24 cellular contexts compared by ENCODE assay signal in genomic region chr2:121567452-121567851, GRCh38. TPM values are rescaled to one million over a fixed set of nuclear protein-coding genes. Genes with fewer than 3 reads are reported as not detected.
"Had no signal": no experiment of that assay in that cellular context is flagged by ENCODE, and none has a peak within 500 bp of the region (broad histone marks: within the 10 kb centered on the region; RNA-seq: fewer than 3 reads in every experiment).

No MANE protein-coding gene starts in this region.

- H3K4me3 ChIP-seq: esophagus muscularis mucosa, mucosa of descending colon, SK-N-MC, tibial artery had no signal

- H3K27ac ChIP-seq: esophagus muscularis mucosa, SK-N-MC, tibial artery had no signal

- H3K9me3 ChIP-seq: esophagus muscularis mucosa, mucosa of descending colon, tibial artery had no signal

- ATAC-seq: activated CD8-positive, alpha-beta memory T cell treated with anti-CD3 and anti-CD28 coated beads, Interleukin-2, amount 10 ng/mL, durations not matched to agents 7 days and 5 days; activated naive CD8-positive, alpha-beta T cell treated with anti-CD3 and anti-CD28 coated beads, Interleukin-2, amount 50 U/mL, for 24 hours; left ventricle myocardium superior; mucosa of descending colon; stimulated activated naive CD8-positive, alpha-beta T cell treated with anti-CD3 and anti-CD28 coated beads, Interleukin-15, Interleukin-2, amounts not matched to agents 100 U/mL and 50 U/mL, for 24 hours had no signal

- H3K27me3 Mint-ChIP-seq: activated CD4-positive, alpha-beta memory T cell treated with anti-CD3 and anti-CD28 coated beads, Interleukin-2, amount 10 ng/mL, durations not matched to agents 7 days and 5 days; activated CD8-positive, alpha-beta memory T cell treated with anti-CD3 and anti-CD28 coated beads, Interleukin-2, amount 10 ng/mL, durations not matched to agents 7 days and 5 days; activated naive CD8-positive, alpha-beta T cell treated with anti-CD3 and anti-CD28 coated beads, Interleukin-2, amount 50 U/mL, for 24 hours; activated T-helper 17 cell treated with anti-CD3 and anti-CD28 coated beads, Interleukin-2, amount 50 U/mL, for 72 hours; memory B cell; naive B cell had no signal

- H3K27ac Mint-ChIP-seq: activated CD4-positive, alpha-beta memory T cell treated with anti-CD3 and anti-CD28 coated beads, Interleukin-2, amount 10 ng/mL, durations not matched to agents 7 days and 5 days; activated CD8-positive, alpha-beta memory T cell treated with anti-CD3 and anti-CD28 coated beads, Interleukin-2, amount 10 ng/mL, durations not matched to agents 7 days and 5 days; activated naive CD8-positive, alpha-beta T cell treated with anti-CD3 and anti-CD28 coated beads, Interleukin-2, amount 50 U/mL, for 24 hours; activated T-helper 17 cell treated with anti-CD3 and anti-CD28 coated beads, Interleukin-2, amount 50 U/mL, for 72 hours; memory B cell; naive B cell; T-helper 2 cell treated with Interferon-gamma antibody and Interleukin-4, amounts not matched to agents 5 μg/mL and 100 μg/mL, for 36 hours had no signal

- DNase-seq: activated CD4-positive, alpha-beta memory T cell treated with anti-CD3 and anti-CD28 coated beads, Interleukin-2, amount 10 ng/mL, durations not matched to agents 7 days and 5 days; activated CD4-positive, alpha-beta T cell treated with anti-CD3 and anti-CD28 coated beads for 4 hours; activated CD8-positive, alpha-beta memory T cell treated with anti-CD3 and anti-CD28 coated beads, Interleukin-2, amount 10 ng/mL, durations not matched to agents 7 days and 5 days; activated naive CD4-positive, alpha-beta T cell; activated naive CD8-positive, alpha-beta T cell treated with anti-CD3 and anti-CD28 coated beads, Interleukin-2, amount 50 U/mL, for 24 hours; activated T-cell treated with anti-CD3 and anti-CD28 coated beads, Interleukin-2, amount 50 U/mL, for 1 hour; aorta; cerebellar nuclear complex; effector CD4-positive, alpha-beta T cell; kidney; left ventricle myocardium superior; mucosa of descending colon; naive B cell; retina; stimulated activated CD4-positive, alpha-beta T cell treated with anti-CD3 and anti-CD28 coated beads, Interleukin-2, amount 100 ng/mL, for 24 hours; stimulated activated naive CD8-positive, alpha-beta T cell treated with anti-CD3 and anti-CD28 coated beads, Interleukin-15, Interleukin-2, amounts not matched to agents 100 U/mL and 50 U/mL, for 24 hours; tibial artery had no signal

- H3K27me3 ChIP-seq: esophagus muscularis mucosa, tibial artery had no signal

- H3K9me3 Mint-ChIP-seq: activated T-helper 17 cell treated with anti-CD3 and anti-CD28 coated beads, Interleukin-2, amount 50 U/mL, for 72 hours had no signal

- H3K36me3 ChIP-seq: esophagus muscularis mucosa, tibial artery had no signal

- H3K4me3 Mint-ChIP-seq: activated CD4-positive, alpha-beta memory T cell treated with anti-CD3 and anti-CD28 coated beads, Interleukin-2, amount 10 ng/mL, durations not matched to agents 7 days and 5 days; activated CD8-positive, alpha-beta memory T cell treated with anti-CD3 and anti-CD28 coated beads, Interleukin-2, amount 10 ng/mL, durations not matched to agents 7 days and 5 days; activated naive CD8-positive, alpha-beta T cell treated with anti-CD3 and anti-CD28 coated beads, Interleukin-2, amount 50 U/mL, for 24 hours; activated T-helper 17 cell treated with anti-CD3 and anti-CD28 coated beads, Interleukin-2, amount 50 U/mL, for 72 hours; memory B cell; naive B cell; T-helper 2 cell treated with Interferon-gamma antibody and Interleukin-4, amounts not matched to agents 5 μg/mL and 100 μg/mL, for 36 hours had no signal

RNA-seq across cellular contexts. Expression of gene RNU4ATAC, which starts 36.8 kb away (rescaled TPM):
- total RNA-seq: activated CD4-positive, alpha-beta memory T cell treated with anti-CD3 and anti-CD28 coated beads, Interleukin-2, amount 10 ng/mL, durations not matched to agents 7 days and 5 days; activated CD8-positive, alpha-beta memory T cell treated with anti-CD3 and anti-CD28 coated beads, Interleukin-2, amount 10 ng/mL, durations not matched to agents 7 days and 5 days; activated T-helper 17 cell treated with anti-CD3 and anti-CD28 coated beads, Interleukin-2, amount 50 U/mL, for 72 hours; aorta; endothelial cell of umbilical vein; esophagus muscularis mucosa; left ventricle myocardium superior had no signal
- polyA plus RNA-seq: aorta, endothelial cell of umbilical vein, urinary bladder had no signal
